Comparison of ENCODE assay signal across 8 cellular contexts in genomic region chr22:29268511-29269229, GRCh38. TPM values are rescaled to one million over a fixed set of nuclear protein-coding genes. Genes with fewer than 3 reads are reported as not detected.
A peak's percentile ranks its signal among the peaks of the same experiment; 100 is the strongest.
DNase-seq lines count a peak whose midpoint lies in the region; ATAC-seq and TF ChIP-seq lines count a peak whose summit lies in the region.

No MANE protein-coding gene starts in this region.

- peak overlapping the region; percentile 91 to 98 (median 92) for H3K4me3 Mint-ChIP-seq in brain

- ATAC-seq in GM19023 (IDR thresholded peaks at IDR 0.05; ENCODE audit: unreplicated experiment) (peak; percentile 28), HG03460 (IDR thresholded peaks at IDR 0.05; ENCODE audit: unreplicated experiment) (peak; percentile 17), gastrocnemius medialis (peak; percentile 55 to 59)

- H3K9me3 ChIP-seq in SK-N-SH (no peaks in the 10 kb centered on the region), gastrocnemius medialis (no peaks in the 10 kb centered on the region)

- TF ChIP-seq RAD21 in SK-N-SH (IDR thresholded peaks at IDR 0.05; ENCODE audit: low read length): no peak

- POLR2A ChIA-PET in SK-N-SH (lab: Yijun Ruan, JAX): interaction anchor here (1.1 kb wide), 1 partner anchor 45 kb away, joined by 3 read pairs; no protein-coding TSS in a partner anchor

- intact Hi-C loops in gastrocnemius medialis (cut with DNase I; ENCODE audit: low total_unique reads): loop anchor here (1.0 to 5.0 kb wide), 5 partner anchors 38 to 1346 kb away; partner anchors contain the start of genes GAS2L1, KREMEN1 and NF2

- TF ChIP-seq POLR2A in gastrocnemius medialis (IDR thresholded peaks at IDR 0.05): peak; percentile 1 to 10

- TF ChIP-seq CTCF in SK-N-SH (IDR thresholded peaks at IDR 0.05) (no peak), brain (conservative IDR thresholded peaks at IDR 0.05) (no peak), gastrocnemius medialis (IDR thresholded peaks at IDR 0.05 in 4 of 5, conservative IDR thresholded peaks at IDR 0.05 in 1 of 5) (no peak)

- peak; percentile 79 for DNase-seq in AG08396 (ENCODE audit: low spot score)
- DNase-seq in SK-N-SH: peak; percentile 63
- peak in 1 of 2 donors; percentile 59 for DNase-seq in gastrocnemius medialis
- no peak for DNase-seq in NCI-H510A treated with DMSO at 0.1 percent for 48 hours (lab: John Stamatoyannopoulos, UW)

- H3K4me1 Mint-ChIP-seq in brain: peaks cover 59% of the 10 kb centered on the region

- peak overlapping the region; percentile 99 for H3K4me2 ChIP-seq in SK-N-SH

- peaks cover 3% of the 10 kb centered on the region for H3F3A ChIP-seq in SK-N-SH (replicated peaks; ENCODE audit: insufficient read depth)

- CTCF ChIA-PET in SK-N-SH (lab: Yijun Ruan, JAX): interaction anchor here (0.9 to 1.1 kb wide), 2 partner anchors 23 to 38 kb away, joined by 3 to 4 read pairs; partner anchors contain the start of gene GAS2L1

- peaks cover 75% of the 10 kb centered on the region for H3K79me2 ChIP-seq in SK-N-SH (ENCODE audit: insufficient read depth)

- 1% methylated on average over 26 of the region's 51 CpGs for WGBS in SK-N-SH (ENCODE audit: low lambda C conversion rate)

- H3K36me3 ChIP-seq in SK-N-SH (replicated peaks in 1 of 2; ENCODE audit: control insufficient read depth in 1 of 2, insufficient read depth in 2 of 2, low read length in 1 of 2) (peaks cover 47 to 48% of the 10 kb centered on the region in 2 experiments), gastrocnemius medialis (peaks cover 0 to 24% of the 10 kb centered on the region in 2 donors)

- H3K27ac Mint-ChIP-seq in brain: peak overlapping the region; percentile 99 to 100 (median 100)

- H3K27me3 ChIP-seq in SK-N-SH (ENCODE audit: insufficient read depth) (no peaks in the 10 kb centered on the region), gastrocnemius medialis (no peaks in the 10 kb centered on the region)

- H3K4me1 ChIP-seq in SK-N-SH (ENCODE audit: control insufficient read depth in 1 of 2, insufficient read depth in 2 of 2, low read depth in 1 of 2, low read length in 1 of 2) (peaks cover 25 to 39% of the 10 kb centered on the region in 2 experiments), gastrocnemius medialis (peaks cover 54 to 62% of the 10 kb centered on the region in 2 donors)

- H3K9ac ChIP-seq in SK-N-SH: peak overlapping the region; percentile 99

- peak overlapping the region; percentile 95 to 97 for H3K4me3 ChIP-seq in SK-N-SH (ENCODE audit: low read depth in 2 of 2, low read length in 1 of 2)
- H3K4me3 ChIP-seq in iPS-11a (ENCODE audit: low read depth, low read length): peak overlapping the region; percentile 91
- H3K4me3 ChIP-seq in gastrocnemius medialis: peak overlapping the region; percentile 83 to 97 (median 94)

- peaks cover 10% of the 10 kb centered on the region for H3K27me3 Mint-ChIP-seq in brain

- in situ Hi-C loops in gastrocnemius medialis (cut with MboI; ENCODE audit: low sequenced_read_pairs in 4 of 4): no loop called here

- no peak overlapping the region for H2AFZ ChIP-seq in SK-N-SH (ENCODE audit: low read depth)

- H3K36me3 Mint-ChIP-seq in brain: peaks cover 60% of the 10 kb centered on the region

- no peaks in the 10 kb centered on the region for H3K9me2 ChIP-seq in SK-N-SH

- peaks cover 0 to 5% (median 0%) of the 10 kb centered on the region in 5 experiments for H3K9me3 Mint-ChIP-seq in brain

- 0 out of 4 replicates have a peak, but pooled peaks of 1 of the 2 experiments have one; percentile 17 for TF ChIP-seq EP300 in SK-N-SH (IDR thresholded peaks at IDR 0.05; ENCODE audit: borderline replicate concordance in 1 of 2, low read depth in 1 of 2, low read length in 1 of 2)

- peak overlapping the region; percentile 95 to 99 for H3K27ac ChIP-seq in SK-N-SH (ENCODE audit: low read depth in 2 of 2, low read length in 1 of 2)
- peak overlapping the region; percentile 97 to 100 (median 98) for H3K27ac ChIP-seq in gastrocnemius medialis

- peaks cover 51% of the 10 kb centered on the region for H4K20me1 ChIP-seq in SK-N-SH (ENCODE audit: insufficient read depth)

TF ChIP-seq in SK-N-SH, 30 proteins besides CTCF, POLR2A, EP300 and RAD21:
- TF ChIP-seq ELF1 (IDR thresholded peaks at IDR 0.05) (no peak), JUND (IDR thresholded peaks at IDR 0.05) (no peak), RCOR1 (IDR thresholded peaks at IDR 0.05; ENCODE audit: low read length) (no peak), YY1 (IDR thresholded peaks at IDR 0.05; ENCODE audit: low read depth) (peak; percentile 25; the same call in 1 of the 2 replicates), MAX (IDR thresholded peaks at IDR 0.05; ENCODE audit: low read depth) (peak; percentile 71; the same call in 1 of the 2 replicates), IRF3 (IDR thresholded peaks at IDR 0.05; ENCODE audit: low read depth, low read length) (no peak), TEAD4 (IDR thresholded peaks at IDR 0.05; ENCODE audit: borderline replicate concordance, insufficient read depth) (0 out of 2 replicates have a peak, but pooled peaks have one; percentile 3)

RNA-seq across cellular contexts. Expression of gene EWSR1, which starts 0.6 kb away (rescaled TPM):
- polyA plus RNA-seq in SK-N-SH (2012; rRNA removed): 173 and 234 TPM in 2 replicates
- 103 and 111 TPM in 2 replicates for polyA plus RNA-seq in SK-N-SH (2012; cell fraction: cytosol; rRNA removed)
- 442 and 643 TPM in 2 replicates for polyA plus RNA-seq in SK-N-SH (2012; cell fraction: nucleus; rRNA removed)
- 173 TPM for polyA plus RNA-seq in brain (ENCODE audit: insufficient read depth, low read depth, low replicate concordance)
- 100 to 1,000 TPM; 192 to 269 (median 202) TPM for total RNA-seq in gastrocnemius medialis

RNA-seq across cellular contexts. Expression of gene RHBDD3, which starts 0.9 kb away (rescaled TPM):
- polyA plus RNA-seq in SK-N-SH (2012; rRNA removed): 19.0 and 23.0 TPM in 2 replicates
- polyA plus RNA-seq in SK-N-SH (2012; cell fraction: cytosol; rRNA removed): 7.0 and 12.1 TPM in 2 replicates
- 47.6 and 71.1 TPM in 2 replicates for polyA plus RNA-seq in SK-N-SH (2012; cell fraction: nucleus; rRNA removed)
- 20.4 TPM for polyA plus RNA-seq in brain (ENCODE audit: insufficient read depth, low read depth, low replicate concordance)
- total RNA-seq in gastrocnemius medialis: 10 to 100 TPM; 19.8 to 38.0 (median 28.6) TPM

RNA-seq across cellular contexts. Expression of gene GAS2L1, which starts 37.8 kb away (rescaled TPM):
- polyA plus RNA-seq in SK-N-SH (2012; rRNA removed): 16.8 and 21.8 TPM in 2 replicates
- 9.2 and 14.9 TPM in 2 replicates for polyA plus RNA-seq in SK-N-SH (2012; cell fraction: cytosol; rRNA removed)
- 40.3 and 60.8 TPM in 2 replicates for polyA plus RNA-seq in SK-N-SH (2012; cell fraction: nucleus; rRNA removed)
- polyA plus RNA-seq in brain (ENCODE audit: insufficient read depth, low read depth, low replicate concordance): 20.4 TPM
- 10 to 100 TPM in 1 of 4 donors, 1 to 10 TPM in 3; 4.8 to 23.0 (median 6.6) TPM for total RNA-seq in gastrocnemius medialis

RNA-seq across cellular contexts. Expression of gene RASL10A, which starts 46.8 kb away (rescaled TPM):
- 0.18 and 0.36 TPM in 2 replicates for polyA plus RNA-seq in SK-N-SH (2012; rRNA removed)
- polyA plus RNA-seq in SK-N-SH (2012; cell fraction: cytosol; rRNA removed): 0.04 TPM in 1 of 2 replicates, not detected in the other
- polyA plus RNA-seq in SK-N-SH (2012; cell fraction: nucleus; rRNA removed): 2.7 and 4.2 TPM in 2 replicates
- polyA plus RNA-seq in brain (ENCODE audit: insufficient read depth, low read depth, low replicate concordance): 6.5 TPM
- 1 to 10 TPM in 1 of 4 donors, under 1 TPM in 1, not detected in 2; 0.13 to 1.2 TPM for total RNA-seq in gastrocnemius medialis
